Comparison of ENCODE assay signal across 9 cellular contexts in the genomic region with DNA sequence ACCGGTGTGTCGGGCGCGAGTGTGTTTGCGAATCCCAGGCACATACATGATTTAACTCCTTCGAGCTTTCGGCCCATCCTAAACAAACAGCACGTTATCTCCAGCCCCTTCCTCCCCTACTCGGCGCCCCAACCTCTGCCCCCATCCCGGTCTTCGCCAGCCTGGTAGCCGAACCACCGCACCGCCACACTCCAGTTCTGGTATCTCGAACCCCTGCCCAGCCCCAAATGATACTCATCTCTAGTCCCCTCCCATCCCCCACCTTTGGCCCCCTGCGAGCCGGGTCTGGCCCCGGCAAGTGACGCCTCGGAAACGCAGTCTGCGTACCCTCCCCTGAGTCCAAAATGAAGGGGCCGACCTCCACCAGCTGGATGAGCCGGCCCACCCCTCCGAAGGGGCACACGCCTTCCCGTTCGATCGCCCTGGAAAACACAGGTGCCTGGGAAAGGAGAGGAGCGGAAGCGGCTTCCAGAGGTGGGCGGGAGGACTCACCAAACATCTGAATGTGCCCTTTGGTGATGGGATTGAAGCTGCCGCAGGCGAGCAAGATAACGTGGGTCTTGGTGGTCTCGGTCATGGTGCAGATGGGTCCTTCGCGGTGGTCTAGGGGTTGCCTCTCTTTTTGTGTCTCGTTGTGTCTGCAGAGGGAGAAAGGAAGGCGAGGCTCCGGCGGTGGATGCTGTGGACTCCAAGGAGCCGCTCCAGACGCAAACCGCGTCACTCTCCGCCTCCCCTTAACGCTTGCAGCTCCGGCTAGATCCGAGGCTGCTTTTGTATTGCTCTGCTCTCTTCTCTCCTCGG. TPM values are rescaled to one million over a fixed set of nuclear protein-coding genes. Genes with fewer than 3 reads are reported as not detected.
DNase-seq lines count a peak whose midpoint lies in the region; ATAC-seq, FAIRE-seq and TF ChIP-seq lines count a peak whose summit lies in the region.
"Had no signal": no experiment of that assay in that cellular context is flagged by ENCODE, and none has a peak within 500 bp of the region (broad histone marks: within the 10 kb centered on the region; RNA-seq: fewer than 3 reads in every experiment).

A gene (minus strand): TSS at position 690 of the 801 bp plus-strand sequence. CDS start 113 bp downstream, at position 577.

- ATAC-seq in HG03175 (IDR thresholded peaks at IDR 0.05; ENCODE audit: unreplicated experiment), result no peak

- FAIRE-seq in GM12892 (lab: Jason Lieb, UNC), result no peak
- FAIRE-seq: A204.1 had no signal

- TF ChIP-seq POLR2A in GM12892 (IDR thresholded peaks at IDR 0.05; ENCODE audit: low read depth, low read length), result no peak

- no peaks in the 10 kb centered on the region for H3K9me3 ChIP-seq in effector memory CD4-positive, alpha-beta T cell (ENCODE audit: control insufficient read depth, low read length)

- H3K27me3 ChIP-seq in effector memory CD4-positive, alpha-beta T cell (replicated peaks; ENCODE audit: control insufficient read depth, insufficient read depth, low read length, poor library complexity, severe bottlenecking), result peaks cover 14% of the 10 kb centered on the region

- H3K36me3 ChIP-seq in effector memory CD4-positive, alpha-beta T cell (ENCODE audit: control insufficient read depth, insufficient read depth, low read length), result no peaks in the 10 kb centered on the region

- peak within 1 kb of the TSS; percentile 12 for H3K4me3 ChIP-seq in effector memory CD4-positive, alpha-beta T cell (ENCODE audit: insufficient read depth, low read depth, low read length, poor library complexity, severe bottlenecking)

- peak; percentile 74 for DNase-seq in DMS 273 (lab: John Stamatoyannopoulos, UW; ENCODE audit: unreplicated experiment)
- no peak for DNase-seq in DMS 273 treated with DMSO at 0.1 percent for 48 hours (lab: John Stamatoyannopoulos, UW)
- DNase-seq in NCI-H526 treated with DMSO at 0.1 percent for 48 hours (lab: John Stamatoyannopoulos, UW), result peak; percentile 92
- DNase-seq in effector memory CD4-positive, alpha-beta T cell, result no peak
- peak; percentile 65 for DNase-seq in middle frontal gyrus (ENCODE audit: extremely low spot score, low spot score)
- no peak for DNase-seq in NOMO-1 treated with dmso at 0.1 percent for 144 hours (lab: John Stamatoyannopoulos, UW; ENCODE audit: unreplicated experiment)
- no peak for DNase-seq in GM12892 (ENCODE audit: insufficient read length)

- peaks cover 16% of the 10 kb centered on the region for H3K4me1 ChIP-seq in effector memory CD4-positive, alpha-beta T cell (ENCODE audit: control insufficient read depth, insufficient read depth, low read length, poor library complexity, severe bottlenecking)

- no peak within 1 kb of the TSS for H3K27ac ChIP-seq in effector memory CD4-positive, alpha-beta T cell (ENCODE audit: insufficient read depth, low read length, poor library complexity, severe bottlenecking)

RNA-seq across cellular contexts. Expression of the gene that starts here (rescaled TPM):
- 0.61 TPM for polyA plus RNA-seq in GM12892 (2012; ENCODE audit: missing spikeins)

Comparison
In these comparisons a context has a peak if more than half of its experiments do, and no peak if none do; other contexts are left out.
1. DNase-seq: peak in DMS 273 (single experiment), NCI-H526 treated with DMSO at 0.1 percent for 48 hours (single experiment) and middle frontal gyrus (single experiment); none in DMS 273 treated with DMSO at 0.1 percent for 48 hours (single experiment), effector memory CD4-positive, alpha-beta T cell (0 of 3), NOMO-1 treated with dmso at 0.1 percent for 144 hours (single experiment) and GM12892 (single experiment).